ENCODE assay signal across 28 cellular contexts in the genomic region with DNA sequence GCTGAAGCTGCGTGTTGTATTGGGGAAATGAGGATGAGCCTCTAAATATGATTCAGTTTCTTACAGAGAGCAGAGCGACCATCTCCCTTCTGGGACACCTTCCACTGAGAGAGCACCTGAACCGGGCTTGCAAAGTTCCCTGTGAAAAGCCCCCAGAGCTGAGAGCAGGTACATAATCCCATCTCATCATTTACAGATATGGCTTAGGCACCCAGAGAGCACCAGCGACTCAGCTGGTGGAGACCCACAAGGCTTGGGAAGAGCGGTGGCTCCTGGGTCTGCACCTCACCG.
DNase-seq lines count a peak whose midpoint lies in the region; ATAC-seq, FAIRE-seq and TF ChIP-seq lines count a peak whose summit lies in the region.
"Had no signal": no experiment of that assay in that cellular context is flagged by ENCODE, and none has a peak within 500 bp of the region (broad histone marks: within the 10 kb centered on the region; RNA-seq: fewer than 3 reads in every experiment).

No MANE protein-coding gene starts in this region.

- H3K4me1 ChIP-seq in HUES64 (ENCODE audit: insufficient read depth, low read length): peaks cover 23% of the 10 kb centered on the region
- peaks cover 0 to 6% (median 4%) of the 10 kb centered on the region in 4 experiments; a peak in 4 of 7 replicates for H3K4me1 ChIP-seq in H1 (replicated peaks in 1 of 4; ENCODE audit: control insufficient read depth in 3 of 4, insufficient read depth in 4 of 4, low read length in 3 of 4)
- H3K4me1 ChIP-seq in neural progenitor cell: peaks cover 7% of the 10 kb centered on the region
- H3K4me1 ChIP-seq: A549, BE2C, HAP-1 had no signal

- no peak overlapping the region for H2BK5ac ChIP-seq in H1 (ENCODE audit: low read depth, low read length)

- H3K23ac ChIP-seq in H1 (ENCODE audit: insufficient read length): no peak overlapping the region

- 95% methylated on average over 6 of the region's 6 CpGs for WGBS in HUES64
- WGBS in H1 (ENCODE audit: extremely low coverage in 1 of 2, insufficient coverage in 1 of 2, insufficient read length in 1 of 2, insufficient replicate concordance in 2 of 2, low coverage in 1 of 2, low lambda C conversion rate in 2 of 2, missing lambda C conversion rate in 1 of 2), 2 experiments: 91% methylated on average over 6 of the region's 6 CpGs; no CpG with 5 or more reads in 1 of the 2 experiments

- no peak overlapping the region for H2BK15ac ChIP-seq in H1 (ENCODE audit: low read length)

- H3K9me3 ChIP-seq in HUES64 (ENCODE audit: insufficient read depth, low read depth, low read length) (no peaks in the 10 kb centered on the region), H1 (ENCODE audit: insufficient read depth in 2 of 2, low read depth in 1 of 2, low read length in 1 of 2) (no peaks in the 10 kb centered on the region), neural progenitor cell (ENCODE audit: low read depth) (no peaks in the 10 kb centered on the region)
- H3K9me3 ChIP-seq: A549; BLaER1 treated with 17β-estradiol and CSF1 and Interleukin-3, amounts not matched to agents 10 nM and 100 nM; HAP-1 had no signal

- TF ChIP-seq CTCF in H1 (IDR thresholded peaks at IDR 0.05; ENCODE audit: control extremely low read depth in 1 of 3, insufficient read depth in 1 of 3, low read depth in 1 of 3, low read length in 3 of 3) (no peak), neural progenitor cell (IDR thresholded peaks at IDR 0.05) (no peak)

- no peak for TF ChIP-seq EP300 in H1 (IDR thresholded peaks at IDR 0.05; ENCODE audit: borderline replicate concordance in 1 of 2, low read depth in 2 of 2, low read length in 2 of 2)

- H3K56ac ChIP-seq in H1 (replicated peaks; ENCODE audit: insufficient read length, low read depth, low read length): no peak overlapping the region

- H3K27ac ChIP-seq in HUES64 (ENCODE audit: low read depth, low read length) (peak overlapping the region; percentile 41; the same call in 1 of the 2 replicates), H1 (ENCODE audit: low read depth, low read length) (no peak overlapping the region), neural progenitor cell (no peak overlapping the region), substantia nigra (ENCODE audit: low read depth, low read length, poor library complexity, severe bottlenecking) (no peak overlapping the region)
- H3K27ac ChIP-seq: A549; BLaER1 treated with 17β-estradiol and CSF1 and Interleukin-3, amounts not matched to agents 10 nM and 100 nM had no signal

- no peak overlapping the region for H4K91ac ChIP-seq in H1 (replicated peaks; ENCODE audit: insufficient read length, low read length)

- H3K18ac ChIP-seq in H1 (ENCODE audit: extremely low read depth, low read length): no peak overlapping the region

- TF ChIP-seq RAD21 in H1 (IDR thresholded peaks at IDR 0.05 in 1 of 2, conservative IDR thresholded peaks at IDR 0.05 in 1 of 2; ENCODE audit: low read depth in 2 of 2, low read length in 2 of 2): no peak

- H3K36me3 ChIP-seq in HUES64 (ENCODE audit: insufficient read depth, low read length) (no peaks in the 10 kb centered on the region), H1 (ENCODE audit: control insufficient read depth in 2 of 4, insufficient read depth in 4 of 4, low read length in 3 of 4) (no peaks in the 10 kb centered on the region), neural progenitor cell (no peaks in the 10 kb centered on the region)
- H3K36me3 ChIP-seq: BE2C; BLaER1 treated with 17β-estradiol and CSF1 and Interleukin-3, amounts not matched to agents 10 nM and 100 nM; HAP-1 had no signal

- H2BK12ac ChIP-seq in H1 (ENCODE audit: low read depth, low read length): peak overlapping the region; percentile 75; the same call in 1 of the 2 replicates

- POLR2A ChIA-PET in H1 (lab: Charles Lee; ENCODE audit: partially characterized antibody): no interaction called here

- H3K4me3 ChIP-seq in HUES64 (ENCODE audit: low read length) (no peak overlapping the region), H1 (ENCODE audit: extremely low read depth in 1 of 4, insufficient read depth in 2 of 4, low read depth in 3 of 4, low read length in 4 of 4) (no peak overlapping the region), neural progenitor cell (no peak overlapping the region)
- H3K4me3 ChIP-seq: A549; BLaER1 treated with 17β-estradiol and CSF1 and Interleukin-3, amounts not matched to agents 10 nM and 100 nM; GM12878; GM23338; HAP-1 had no signal

- H4K5ac ChIP-seq in H1 (ENCODE audit: insufficient read length, low read depth, low read length): no peak overlapping the region

- no peak for TF ChIP-seq POLR2A in H1 (IDR thresholded peaks at IDR 0.05; ENCODE audit: control extremely low read depth in 1 of 2, low read depth in 2 of 2, low read length in 2 of 2)

- H3K27me3 Mint-ChIP-seq in neural progenitor cell (ENCODE audit: insufficient read depth, low read depth): peaks cover 11% of the 10 kb centered on the region

- no peak overlapping the region for H3K9ac ChIP-seq in HUES64 (ENCODE audit: low read depth, low read length)
- H3K9ac ChIP-seq in H1 (replicated peaks in 1 of 4; ENCODE audit: extremely low read depth in 1 of 4, low read depth in 3 of 4, low read length in 3 of 4): no peak overlapping the region
- H3K9ac ChIP-seq in neural progenitor cell: no peak overlapping the region
- H3K9ac ChIP-seq: BLaER1 treated with 17β-estradiol and CSF1 and Interleukin-3, amounts not matched to agents 10 nM and 100 nM had no signal

- H3K27ac Mint-ChIP-seq in neural progenitor cell: peak overlapping the region; percentile 100
- H3K27ac Mint-ChIP-seq: CD14-positive monocyte; CD4-positive, alpha-beta T cell; CD8-positive, alpha-beta memory T cell; GM23338; HFFc6 had no signal

- DNase-seq in H1 (ENCODE audit: low read depth in 1 of 2, low spot score in 2 of 2) (no peak), islet precursor cell (peak; percentile 47), neural progenitor cell (ENCODE audit: low spot score) (no peak), substantia nigra (lab: John Stamatoyannopoulos, UW) (no peak), frontal cortex (ENCODE audit: low spot score in 2 of 2) (no peak), RPMI8226 (no peak)
- DNase-seq: 8988T; ACHN; AML-193; BE2C; CD4-positive, alpha-beta T cell; CD8-positive, alpha-beta memory T cell; DMS 273 treated with DMSO at 0.1 percent for 48 hours; DMS79; EL; GDM1; HFFc6 had no signal

- no peak overlapping the region for H2BK120ac ChIP-seq in H1 (replicated peaks; ENCODE audit: low read depth, low read length)

- H3F3A ChIP-seq in neural progenitor cell (ENCODE audit: low read depth): no peaks in the 10 kb centered on the region

- no peak for ATAC-seq in GM19328 (IDR thresholded peaks at IDR 0.05; ENCODE audit: unreplicated experiment)
- ATAC-seq: GM12878 had no signal

- no peaks in the 10 kb centered on the region for H3K23me2 ChIP-seq in H1 (ENCODE audit: low read depth, low read length)

- FAIRE-seq in H1 (lab: Jason Lieb, UNC) (no peak), frontal cortex (lab: Jason Lieb, UNC) (no peak)
- FAIRE-seq: A549, D721Med, GM12878, GM19239, H54 had no signal

- H3K14ac ChIP-seq in H1 (ENCODE audit: insufficient read length): no peak overlapping the region

- H3K4me2 ChIP-seq in H1 (ENCODE audit: insufficient read depth in 1 of 2, low read depth in 2 of 2, low read length in 2 of 2) (no peak overlapping the region), neural progenitor cell (no peak overlapping the region)
- H3K4me2 ChIP-seq: A549; BLaER1 treated with 17β-estradiol and CSF1 and Interleukin-3, amounts not matched to agents 10 nM and 100 nM; GM23338 had no signal

- H3K79me2 ChIP-seq in H1 (ENCODE audit: control insufficient read depth in 1 of 2, insufficient read depth in 2 of 2, low read length in 2 of 2): no peaks in the 10 kb centered on the region
- H3K79me2 ChIP-seq in neural progenitor cell (ENCODE audit: low read depth): no peaks in the 10 kb centered on the region

- no peak overlapping the region for H3K4ac ChIP-seq in H1 (replicated peaks; ENCODE audit: insufficient read length, low read depth, low read length)

- H2AFZ ChIP-seq in H1 (ENCODE audit: low read length): no peak overlapping the region
- no peak overlapping the region for H2AFZ ChIP-seq in neural progenitor cell (replicated peaks)
- H2AFZ ChIP-seq: GM23338 had no signal

- H3K4me3 Mint-ChIP-seq in neural progenitor cell: peak overlapping the region; percentile 36
- H3K4me3 Mint-ChIP-seq: CD14-positive monocyte; CD4-positive, alpha-beta T cell; CD8-positive, alpha-beta memory T cell; GM23338; HFFc6 had no signal

- H3K4me1 Mint-ChIP-seq in neural progenitor cell: peaks cover 55% of the 10 kb centered on the region
- H3K4me1 Mint-ChIP-seq: CD14-positive monocyte; CD8-positive, alpha-beta memory T cell had no signal

- H3K9me3 Mint-ChIP-seq in neural progenitor cell: no peaks in the 10 kb centered on the region
- H3K9me3 Mint-ChIP-seq: CD4-positive, alpha-beta T cell; CD8-positive, alpha-beta memory T cell; GM23338 had no signal

- no peaks in the 10 kb centered on the region for H3K79me1 ChIP-seq in H1 (ENCODE audit: low read depth, low read length)

- H4K20me1 ChIP-seq in H1 (replicated peaks in 1 of 2; ENCODE audit: control insufficient read depth in 1 of 2, insufficient read depth in 2 of 2, low read length in 2 of 2) (no peaks in the 10 kb centered on the region), neural progenitor cell (ENCODE audit: low read depth) (peaks cover 20% of the 10 kb centered on the region)
- H4K20me1 ChIP-seq: BLaER1 treated with 17β-estradiol and CSF1 and Interleukin-3, amounts not matched to agents 10 nM and 100 nM had no signal

- CTCF ChIA-PET in H1 (lab: Charles Lee; ENCODE audit: partially characterized antibody): interaction anchor here (0.9 to 2.5 kb wide), 5 partner anchors 10 to 479 kb away, joined by 3 to 5 read pairs (median 4); no protein-coding TSS in a partner anchor

- H3K27me3 ChIP-seq in HUES64 (ENCODE audit: insufficient read depth, low read length): peaks cover 5% of the 10 kb centered on the region; the same call in 1 of the 2 replicates
- H3K27me3 ChIP-seq in H1 (replicated peaks in 1 of 4; ENCODE audit: control insufficient read depth in 3 of 4, extremely low read depth in 1 of 4, insufficient read depth in 3 of 4, low read length in 3 of 4): no peaks in the 10 kb centered on the region; a peak in 2 of 7 replicates
- H3K27me3 ChIP-seq in neural progenitor cell: peaks cover 71% of the 10 kb centered on the region
- H3K27me3 ChIP-seq: BE2C; BLaER1 treated with 17β-estradiol and CSF1 and Interleukin-3, amounts not matched to agents 10 nM and 100 nM had no signal

- H3K36me3 Mint-ChIP-seq in neural progenitor cell: no peaks in the 10 kb centered on the region
- H3K36me3 Mint-ChIP-seq: CD14-positive monocyte; CD8-positive, alpha-beta memory T cell had no signal

- 0 out of 2 replicates have a peak overlapping the region, but pooled peaks have one; percentile 20 for H4K8ac ChIP-seq in H1 (ENCODE audit: extremely low read depth, insufficient read depth, low read length)

- H2BK20ac ChIP-seq in H1 (ENCODE audit: low read length): no peak overlapping the region

- H2AK5ac ChIP-seq in H1 (ENCODE audit: low read depth, low read length): no peak overlapping the region

TF ChIP-seq in H1, 55 proteins besides CTCF, POLR2A, EP300 and RAD21 (continues in another document):
- TF ChIP-seq POLR2AphosphoS5 (IDR thresholded peaks at IDR 0.05; ENCODE audit: low read depth, low read length) (no peak), YY1 (IDR thresholded peaks at IDR 0.05; ENCODE audit: low read depth, low read length) (no peak), KDM5A (IDR thresholded peaks at IDR 0.05; ENCODE audit: low read length) (no peak), CBX8 (IDR thresholded peaks at IDR 0.05; ENCODE audit: borderline replicate concordance, low read depth, low read length) (no peak)
